17 cellular contexts compared by ENCODE assay signal in genomic region chr7:102253076-102253972, GRCh38.
"Had no signal": no experiment of that assay in that cellular context is flagged by ENCODE, and none has a peak within 500 bp of the region (broad histone marks: within the 10 kb centered on the region; RNA-seq: fewer than 3 reads in every experiment).

No MANE protein-coding gene starts in this region.

- DNase-seq: activated naive CD4-positive, alpha-beta T cell; activated naive CD8-positive, alpha-beta T cell treated with anti-CD3 and anti-CD28 coated beads, Interleukin-2, amount 50 U/mL, for 24 hours; activated T-cell treated with anti-CD3 and anti-CD28 coated beads for 4 hours; aorta; foreskin melanocyte; heart left ventricle; immature natural killer cell; left cardiac atrium; small intestine; stimulated activated CD4-positive, alpha-beta T cell treated with anti-CD3 and anti-CD28 coated beads, Interleukin-4, amount 100 ng/mL, for 4 hours; stimulated activated CD8-positive, alpha-beta memory T cell treated with anti-CD3 and anti-CD28 coated beads, Interleukin-4, amount 100 ng/mL, for 48 hours; stimulated activated naive CD8-positive, alpha-beta T cell treated with anti-CD3 and anti-CD28 coated beads, Interleukin-15, Interleukin-2, amounts not matched to agents 100 U/mL and 50 U/mL, for 24 hours; trophoblast cell had no signal

- H3K4me3 ChIP-seq: breast epithelium, heart left ventricle, lung had no signal

- FAIRE-seq: small intestine had no signal

- ATAC-seq: activated naive CD8-positive, alpha-beta T cell treated with anti-CD3 and anti-CD28 coated beads, Interleukin-2, amount 50 U/mL, for 24 hours; heart left ventricle; stimulated activated naive CD8-positive, alpha-beta T cell treated with anti-CD3 and anti-CD28 coated beads, Interleukin-15, Interleukin-2, amounts not matched to agents 100 U/mL and 50 U/mL, for 24 hours had no signal

- H3K4me1 ChIP-seq: breast epithelium, heart left ventricle had no signal

- H3K27ac ChIP-seq: breast epithelium, epithelial cell of prostate, heart left ventricle, neutrophil had no signal

- H3K27me3 ChIP-seq: breast epithelium, heart left ventricle, neutrophil had no signal

- H3K36me3 ChIP-seq: breast epithelium had no signal

- H3K9me3 ChIP-seq: breast epithelium, heart left ventricle, neutrophil had no signal
